Comparison of ENCODE assay signal across 10 cellular contexts in the genomic region with DNA sequence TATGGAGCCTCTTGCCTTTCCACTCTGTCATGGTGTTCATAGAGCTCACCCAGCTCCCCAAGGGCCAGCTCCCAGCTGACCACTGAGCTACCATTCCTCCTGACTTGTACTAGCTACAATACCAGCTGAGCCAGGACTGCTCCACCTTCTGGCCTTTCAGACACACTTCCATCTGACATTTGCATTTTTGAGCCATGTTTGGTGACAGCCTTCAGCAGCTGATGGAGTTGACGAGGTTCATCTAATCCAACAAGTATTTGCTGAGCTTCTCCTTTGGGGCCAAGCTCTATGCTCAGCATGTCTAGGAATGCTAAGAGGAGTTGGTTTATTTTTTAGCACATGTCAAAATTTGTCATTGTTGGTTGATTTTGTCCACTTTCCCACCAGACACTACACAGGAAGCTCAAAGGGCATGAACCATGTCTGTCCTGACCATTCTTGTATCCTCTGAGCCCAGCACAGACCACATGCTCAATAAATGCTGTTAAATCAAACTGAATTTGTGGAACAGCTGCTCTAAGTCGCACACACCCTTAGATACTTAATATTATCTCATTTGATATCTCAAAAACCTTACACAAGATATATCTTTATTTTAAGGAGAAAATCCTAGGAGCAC.
DNase-seq lines count a peak whose midpoint lies in the region; ATAC-seq, FAIRE-seq and TF ChIP-seq lines count a peak whose summit lies in the region.
"Had no signal": no experiment of that assay in that cellular context is flagged by ENCODE, and none has a peak within 500 bp of the region (broad histone marks: within the 10 kb centered on the region; RNA-seq: fewer than 3 reads in every experiment).

No MANE protein-coding gene starts in this region.

- no peak overlapping the region for H3K9ac ChIP-seq in HepG2 (ENCODE audit: insufficient read depth, low read depth, low read length)

- ATAC-seq in HG02610 (IDR thresholded peaks at IDR 0.05; ENCODE audit: unreplicated experiment) (peak; percentile 59), HepG2 (peak; percentile 79), GM19455 (IDR thresholded peaks at IDR 0.05; ENCODE audit: unreplicated experiment) (no peak), GM18861 (IDR thresholded peaks at IDR 0.05; ENCODE audit: unreplicated experiment) (no peak)
- ATAC-seq: activated CD8-positive, alpha-beta T cell treated with anti-CD3 and anti-CD28 coated beads, Interleukin-2, amount 10 ng/mL, durations not matched to agents 7 days and 5 days had no signal

- no peak for TF ChIP-seq POLR2A in HepG2 (IDR thresholded peaks at IDR 0.05; ENCODE audit: insufficient read depth in 1 of 2, low read depth in 2 of 2, low read length in 2 of 2)

- intact Hi-C loops in HepG2 (cut with micrococcal nuclease; ENCODE audit: unreplicated experiment): loop anchor here (5.0 kb wide), 1 partner anchor 350 kb away; no protein-coding TSS in a partner anchor

- H3K27ac ChIP-seq in C4-2B (no peak overlapping the region), HepG2 (ENCODE audit: extremely low read length, insufficient read depth, low read length) (no peak overlapping the region)

- H3K9me3 ChIP-seq in HepG2 (ENCODE audit: low read length): no peaks in the 10 kb centered on the region

- no peaks in the 10 kb centered on the region for H3K27me3 ChIP-seq in HepG2 (ENCODE audit: control insufficient read depth in 1 of 2, insufficient read depth in 2 of 2, low read length in 2 of 2)

- no peaks in the 10 kb centered on the region for H3K36me3 ChIP-seq in HepG2 (replicated peaks in 1 of 2; ENCODE audit: control insufficient read depth in 1 of 2, insufficient read depth in 2 of 2, low read length in 2 of 2)

- H3K4me1 ChIP-seq in HepG2 (ENCODE audit: insufficient read depth, low read length): no peaks in the 10 kb centered on the region

- in situ Hi-C loops in HepG2 (cut with HindIII; ENCODE audit: extremely low pct_ligation_motif_present, low pct_unique_long_range_greater_than_20kb): no loop called here

- 0% methylated on average over 2 of the region's 2 CpGs for WGBS in HepG2 (ENCODE audit: low lambda C conversion rate)

- no peaks in the 10 kb centered on the region for H4K20me1 ChIP-seq in HepG2 (ENCODE audit: insufficient read depth, low read length)

- H3K4me2 ChIP-seq in HepG2 (ENCODE audit: low read depth, low read length): no peak overlapping the region

- CTCF ChIA-PET in HepG2 (lab: Yijun Ruan, JAX; ENCODE audit: low intra/inter-chr PET ratio, low total read pairs): no interaction called here

- no peaks in the 10 kb centered on the region for H3K79me2 ChIP-seq in HepG2 (ENCODE audit: insufficient read depth, low read length)

- TF ChIP-seq RAD21 in HepG2 (CRISPR knock-in tag; IDR thresholded peaks at IDR 0.05): no peak; the same call in 1 of the 2 replicates

- peak; percentile 35 for TF ChIP-seq CTCF in C4-2B (conservative IDR thresholded peaks at IDR 0.05)
- peak; percentile 15; the same call in 1 of the 2 replicates for TF ChIP-seq CTCF in WI38 (IDR thresholded peaks at IDR 0.05; ENCODE audit: low read depth, low read length)
- TF ChIP-seq CTCF in HepG2 (CRISPR knock-in tag; IDR thresholded peaks at IDR 0.05): peak; percentile 62

- TF ChIP-seq EP300 in HepG2 (IDR thresholded peaks at IDR 0.05; ENCODE audit: low read depth in 2 of 2, low read length in 2 of 2) (no peak), HepG2 (CRISPR knock-in tag; IDR thresholded peaks at IDR 0.05; ENCODE audit: borderline replicate concordance) (no peak)

- DNase-seq in HepG2 (ENCODE audit: low spot score): peak; percentile 13
- no peak for DNase-seq in NCI-H1105 treated with DMSO at 0.1 percent for 48 hours (lab: John Stamatoyannopoulos, UW)
- DNase-seq in T-helper 1 cell: no peak
- DNase-seq: activated CD8-positive, alpha-beta T cell treated with anti-CD3 and anti-CD28 coated beads, Interleukin-2, amount 10 ng/mL, durations not matched to agents 7 days and 5 days; stimulated activated CD4-positive, alpha-beta T cell treated with anti-CD3 and anti-CD28 coated beads, Interleukin-2, amount 100 ng/mL, for 24 hours had no signal

- FAIRE-seq in HepG2 (lab: Jason Lieb, UNC): no peak

- no peak overlapping the region for H3K4me3 ChIP-seq in WI38 (ENCODE audit: low read depth, low read length)
- no peak overlapping the region for H3K4me3 ChIP-seq in HepG2 (replicated peaks in 1 of 3; ENCODE audit: insufficient read depth in 1 of 3, low read depth in 2 of 3, low read length in 3 of 3)

- POLR2A ChIA-PET in HepG2 (lab: Yijun Ruan, JAX): no interaction called here

- H2AFZ ChIP-seq in HepG2 (ENCODE audit: low read length): no peak overlapping the region

- BruUV-seq in HepG2 (replicated peaks; lab: Mats Ljungman, UMichigan): no TSS peak

TF ChIP-seq in HepG2, 621 proteins besides CTCF, POLR2A, EP300 and RAD21:
- no peak for TF ChIP-seq SNRNP70 (IDR thresholded peaks at IDR 0.05; ENCODE audit: low read depth, low read length)
- TF ChIP-seq STAG1 (CRISPR knock-in tag; IDR thresholded peaks at IDR 0.05): peak; percentile 57
- TF ChIP-seq SMC3 (IDR thresholded peaks at IDR 0.05; ENCODE audit: low read length): peak; percentile 62

Comparison
In these comparisons a context has a peak if more than half of its experiments do, and no peak if none do; other contexts are left out.
1. ATAC-seq: peak in HG02610 (single experiment) and HepG2 (single experiment); none in GM19455 (single experiment) and GM18861 (single experiment).
2. Peak in every context shown above with its lines, with median percentiles within 50 percentile points of each other: CTCF ChIP-seq.